8 cellular contexts compared by ENCODE assay signal in the genomic region with DNA sequence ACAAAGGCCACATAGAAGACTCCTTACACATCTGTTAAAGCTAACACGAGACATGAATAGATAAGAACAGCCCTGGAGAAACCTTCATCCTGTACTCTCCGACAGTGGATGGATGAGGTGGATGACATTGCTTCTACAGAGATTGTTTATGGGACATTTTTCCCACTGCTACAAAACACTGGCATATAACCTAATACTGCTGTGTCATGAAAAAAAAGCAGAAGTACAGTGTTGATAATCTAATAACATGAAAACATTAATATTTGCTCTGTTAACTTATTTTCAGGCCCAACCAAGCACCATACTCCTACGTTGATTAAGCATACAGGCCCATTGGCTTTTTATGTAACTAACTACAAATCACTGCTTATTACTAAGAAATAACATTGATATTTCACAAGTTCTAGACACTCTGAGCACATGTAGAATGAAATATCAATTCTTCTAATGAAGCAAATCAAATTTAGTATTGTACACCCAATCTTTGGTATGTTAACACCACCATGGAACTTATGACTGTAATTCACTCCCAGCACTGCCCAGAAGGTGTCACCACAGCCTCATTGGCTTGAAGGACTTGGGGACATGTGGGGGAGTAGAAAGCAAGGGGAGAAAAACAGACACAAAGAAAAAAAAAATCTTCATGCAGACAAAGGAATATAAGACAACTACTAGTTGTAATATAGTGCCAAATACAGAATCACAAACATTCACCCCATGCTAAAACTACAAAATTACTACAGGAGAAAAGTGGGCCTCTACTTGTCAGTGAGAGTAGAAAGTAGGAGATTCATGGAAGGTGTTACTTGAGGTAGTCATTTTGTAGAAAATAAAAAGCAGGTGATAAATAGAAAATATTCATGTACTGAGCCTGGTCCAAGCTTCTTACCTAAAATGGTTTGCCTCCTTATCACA.
DNase-seq lines count a peak whose midpoint lies in the region; ATAC-seq, FAIRE-seq and TF ChIP-seq lines count a peak whose summit lies in the region.

No MANE protein-coding gene starts in this region.

- H3K9me2 ChIP-seq in GM23248 (ENCODE audit: insufficient read depth) (no peaks in the 10 kb centered on the region), MM.1S (replicated peaks; ENCODE audit: insufficient read depth, low read length) (no peaks in the 10 kb centered on the region)

- H3K9ac ChIP-seq in GM23248 = no peak overlapping the region
- H3K9ac ChIP-seq in MM.1S (ENCODE audit: low read length) = no peak overlapping the region

- POLR2A ChIA-PET in RWPE1 (lab: Yijun Ruan, JAX; ENCODE audit: low non-redundant PET) = no interaction called here

- TF ChIP-seq CTCF in MM.1S (IDR thresholded peaks at IDR 0.05; ENCODE audit: low read length) = peak; percentile 56
- TF ChIP-seq CTCF in RWPE1 (conservative IDR thresholded peaks at IDR 0.05; ENCODE audit: low read depth) = peak; percentile 89
- peak in 2 of 3 donors; percentile 19 to 66 for TF ChIP-seq CTCF in breast epithelium (IDR thresholded peaks at IDR 0.05)

- H3K79me2 ChIP-seq in GM23248 (ENCODE audit: insufficient read depth) (no peaks in the 10 kb centered on the region), MM.1S (ENCODE audit: low read length) (no peaks in the 10 kb centered on the region)

- FAIRE-seq in G401.6 (lab: Jason Lieb, UNC) = peak; percentile 91
- peak; percentile 95 for FAIRE-seq in islet of Langerhans (lab: Jason Lieb, UNC)

- no peaks in the 10 kb centered on the region for H3K36me3 ChIP-seq in GM23248 (ENCODE audit: low read depth)
- H3K36me3 ChIP-seq in MM.1S (replicated peaks; ENCODE audit: insufficient read depth, low read length) = no peaks in the 10 kb centered on the region
- H3K36me3 ChIP-seq in breast epithelium = no peaks in the 10 kb centered on the region

- no peaks in the 10 kb centered on the region for H4K20me1 ChIP-seq in GM23248 (ENCODE audit: insufficient read depth)
- no peaks in the 10 kb centered on the region for H4K20me1 ChIP-seq in MM.1S (ENCODE audit: insufficient read depth, low read length)

- H3F3A ChIP-seq in GM23248 (ENCODE audit: insufficient read depth) = no peaks in the 10 kb centered on the region
- no peaks in the 10 kb centered on the region for H3F3A ChIP-seq in MM.1S (ENCODE audit: insufficient read depth, low read length)

- in situ Hi-C loops in GM23248 (cut with MboI) = no loop called here

- H3K27ac ChIP-seq in GM23248 (no peak overlapping the region), MM.1S (ENCODE audit: low read length) (no peak overlapping the region), RWPE1 (no peak overlapping the region), breast epithelium (no peak overlapping the region)

- H3K9me3 ChIP-seq in GM23248 (ENCODE audit: low read depth) = no peaks in the 10 kb centered on the region
- H3K9me3 ChIP-seq in MM.1S (replicated peaks; ENCODE audit: insufficient read depth, low read length) = no peaks in the 10 kb centered on the region
- no peaks in the 10 kb centered on the region for H3K9me3 ChIP-seq in breast epithelium

- intact Hi-C loops in breast epithelium (cut with DNase I; ENCODE audit: low total_unique reads) = no loop called here

- H3K4me1 ChIP-seq in GM23248 (ENCODE audit: insufficient read depth) (no peaks in the 10 kb centered on the region), MM.1S (ENCODE audit: low read length) (no peaks in the 10 kb centered on the region), breast epithelium (no peaks in the 10 kb centered on the region)

- H2AFZ ChIP-seq in GM23248 (no peak overlapping the region), MM.1S (ENCODE audit: low read length) (no peak overlapping the region)

- WGBS in GM23248 (ENCODE audit: low coverage in 1 of 2, low lambda C conversion rate in 2 of 2, missing lambda C conversion rate in 2 of 2), 2 experiments = 69 to 72% methylated on average over 3 of the region's 3 CpGs

- H3K27me3 ChIP-seq in GM23248 (replicated peaks; ENCODE audit: insufficient read depth) = no peaks in the 10 kb centered on the region
- no peaks in the 10 kb centered on the region for H3K27me3 ChIP-seq in MM.1S (replicated peaks; ENCODE audit: insufficient read depth, low read length)
- no peaks in the 10 kb centered on the region for H3K27me3 ChIP-seq in breast epithelium

- no peak for TF ChIP-seq POLR2A in breast epithelium (IDR thresholded peaks at IDR 0.05)

- CTCF ChIA-PET in RWPE1 (lab: Yijun Ruan, JAX) = interaction anchor here (0.6 to 1.4 kb wide), 4 partner anchors 18 to 348 kb away, joined by 3 to 5 read pairs (median 3); no protein-coding TSS in a partner anchor

- no peak overlapping the region for H3K4me2 ChIP-seq in GM23248 (ENCODE audit: unreplicated experiment)
- no peak overlapping the region for H3K4me2 ChIP-seq in MM.1S (ENCODE audit: low read depth, low read length)

- no peak for ATAC-seq in HG02840 (IDR thresholded peaks at IDR 0.05; ENCODE audit: low FRiP score, unreplicated experiment)

- H3K4me3 ChIP-seq in GM23248 = no peak overlapping the region
- no peak overlapping the region for H3K4me3 ChIP-seq in MM.1S (ENCODE audit: low read length)
- H3K4me3 ChIP-seq in breast epithelium = no peak overlapping the region

- peak; percentile 79 for DNase-seq in GM23248
- DNase-seq in MM.1S = peak; percentile 16
- DNase-seq in RWPE1 (ENCODE audit: low spot score) = peak; percentile 57
- no peak for DNase-seq in breast epithelium (ENCODE audit: low spot score in 2 of 2)
- peak; percentile 23 for DNase-seq in stimulated activated CD4-positive, alpha-beta T cell treated with anti-CD3 and anti-CD28 coated beads, Interleukin-4, amount 100 ng/mL, for 1 hour

Comparison
In these comparisons a context has a peak if more than half of its experiments do, and no peak if none do; other contexts are left out.
1. DNase-seq: peak in GM23248 (single experiment), MM.1S (single experiment), RWPE1 (single experiment) and stimulated activated CD4-positive, alpha-beta T cell treated with anti-CD3 and anti-CD28 coated beads, Interleukin-4, amount 100 ng/mL, for 1 hour (single experiment); none in breast epithelium (0 of 2).
2. Peak in every context shown above with its lines, with median percentiles within 50 percentile points of each other: CTCF ChIP-seq.